ENCODE assay signal across 8 cellular contexts in the genomic region with DNA sequence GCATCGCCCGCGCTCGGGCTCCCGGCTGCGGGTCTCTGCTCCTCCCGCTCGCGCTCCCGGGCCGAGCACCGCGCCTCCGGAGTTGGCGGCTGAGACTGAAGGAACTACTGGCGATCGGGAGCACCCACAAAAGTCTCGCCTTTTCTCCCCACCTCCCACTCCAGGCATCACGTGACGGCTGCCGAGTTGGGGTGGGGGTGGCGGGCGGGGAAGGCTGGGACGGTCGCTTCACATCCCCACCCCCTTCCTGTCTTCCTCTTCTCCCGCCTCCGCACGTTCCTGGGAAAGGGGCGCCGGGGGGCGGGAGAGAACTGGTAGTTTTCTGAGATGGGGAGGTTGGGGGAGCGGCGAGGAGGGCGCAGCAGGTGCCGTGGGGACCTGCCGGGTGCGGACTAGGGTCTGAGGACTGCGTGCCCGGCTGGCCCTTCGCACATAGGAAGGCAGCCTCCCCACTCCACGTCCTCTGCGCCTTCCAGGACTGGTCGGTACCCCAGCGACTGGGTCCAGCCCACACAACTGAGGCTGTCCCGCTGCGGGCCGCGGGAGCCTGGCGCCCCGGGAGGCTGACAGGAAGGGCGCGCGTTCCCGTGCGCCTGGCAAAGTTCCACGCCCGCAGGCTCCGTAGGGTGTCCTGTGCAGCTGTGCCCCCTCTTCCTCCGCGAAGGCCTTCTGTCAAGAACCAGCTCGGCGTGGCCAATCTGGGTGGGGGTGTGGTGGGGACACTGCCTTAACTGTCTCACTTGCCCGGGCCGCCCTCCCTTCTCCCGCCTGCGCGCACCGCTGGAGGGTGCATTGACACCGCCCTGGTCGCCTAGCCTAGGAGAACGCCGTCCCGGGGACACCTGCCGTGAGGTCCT. TPM values are rescaled to one million over a fixed set of nuclear protein-coding genes. Genes with fewer than 3 reads are reported as not detected.
DNase-seq lines count a peak whose midpoint lies in the region; ATAC-seq, FAIRE-seq and TF ChIP-seq lines count a peak whose summit lies in the region.

TSS of gene LYPD1 (minus strand) at position 102 of the 857 bp plus-strand sequence. CDS start 273 bp downstream, outside the sequence.

- H3K4me3 Mint-ChIP-seq in activated CD4-positive, alpha-beta memory T cell treated with anti-CD3 and anti-CD28 coated beads, Interleukin-2, amount 10 ng/mL, durations not matched to agents 7 days and 5 days: no peak within 1 kb of the TSS

- no peak for FAIRE-seq in bronchial epithelial cell (lab: Jason Lieb, UNC)

- no peak within 1 kb of the TSS for H3K27ac ChIP-seq in testis

- CTCF ChIA-PET in activated CD4-positive, alpha-beta memory T cell treated with anti-CD3 and anti-CD28 coated beads, Interleukin-2, amount 10 ng/mL, durations not matched to agents 7 days and 5 days (lab: Charles Lee): no interaction called here

- TF ChIP-seq CTCF in bronchial epithelial cell (IDR thresholded peaks at IDR 0.05; ENCODE audit: insufficient read depth, low read length, severe bottlenecking) (no peak), testis (IDR thresholded peaks at IDR 0.05) (no peak)

- no peaks in the 10 kb centered on the region for H3K4me1 Mint-ChIP-seq in activated CD4-positive, alpha-beta memory T cell treated with anti-CD3 and anti-CD28 coated beads, Interleukin-2, amount 10 ng/mL, durations not matched to agents 7 days and 5 days

- intact Hi-C loops in Right ventricle myocardium inferior (cut with DNase I): no loop called here
- intact Hi-C loops in cardiac septum (cut with DNase I): loop anchor here (10.0 kb wide), 1 partner anchor 504 kb away; no protein-coding TSS in a partner anchor
- intact Hi-C loops in testis (cut with DNase I; ENCODE audit: low total_unique reads): no loop called here

- H3K27me3 ChIP-seq in bronchial epithelial cell (ENCODE audit: control insufficient read depth, insufficient read depth, low read length) (peaks cover 22% of the 10 kb centered on the region), testis (no peaks in the 10 kb centered on the region)

- POLR2A ChIA-PET in activated CD4-positive, alpha-beta memory T cell treated with anti-CD3 and anti-CD28 coated beads, Interleukin-2, amount 10 ng/mL, durations not matched to agents 7 days and 5 days (lab: Charles Lee): no interaction called here

- H3K4me1 ChIP-seq in testis: peaks cover 25% of the 10 kb centered on the region

- H3K27ac Mint-ChIP-seq in activated CD4-positive, alpha-beta memory T cell treated with anti-CD3 and anti-CD28 coated beads, Interleukin-2, amount 10 ng/mL, durations not matched to agents 7 days and 5 days: no peak within 1 kb of the TSS

- ATAC-seq in Right ventricle myocardium inferior: peak; percentile 58
- ATAC-seq in left lobe of liver: peak; percentile 80
- no peak for ATAC-seq in HG03342 (IDR thresholded peaks at IDR 0.05; ENCODE audit: unreplicated experiment)
- no peak for ATAC-seq in HG03175 (IDR thresholded peaks at IDR 0.05; ENCODE audit: unreplicated experiment)

- H3K27me3 Mint-ChIP-seq in activated CD4-positive, alpha-beta memory T cell treated with anti-CD3 and anti-CD28 coated beads, Interleukin-2, amount 10 ng/mL, durations not matched to agents 7 days and 5 days: peaks cover 21% of the 10 kb centered on the region

- no peaks in the 10 kb centered on the region for H3K9me3 Mint-ChIP-seq in activated CD4-positive, alpha-beta memory T cell treated with anti-CD3 and anti-CD28 coated beads, Interleukin-2, amount 10 ng/mL, durations not matched to agents 7 days and 5 days

- DNase-seq in Right ventricle myocardium inferior (ENCODE audit: missing footprints) (peak; percentile 70), cardiac septum (ENCODE audit: low spot score) (no peak), bronchial epithelial cell (ENCODE audit: low read depth) (no peak), left lobe of liver (ENCODE audit: low spot score) (peak; percentile 49), testis (peak; percentile 26)
- DNase-seq in activated CD4-positive, alpha-beta memory T cell treated with anti-CD3 and anti-CD28 coated beads, Interleukin-2, amount 10 ng/mL, durations not matched to agents 7 days and 5 days: no peak

- WGBS in testis, 2 donors: 0 to 1% methylated on average over 26 to 60 of the region's 74 CpGs

- TF ChIP-seq POLR2A in testis (IDR thresholded peaks at IDR 0.05): no peak

- H3K36me3 ChIP-seq in bronchial epithelial cell (ENCODE audit: control insufficient read depth, insufficient read depth, low read length) (no peaks in the 10 kb centered on the region), testis (ENCODE audit: low read depth, missing control alignments) (no peaks in the 10 kb centered on the region)

- H3K4me3 ChIP-seq in bronchial epithelial cell (ENCODE audit: low read depth, low read length) (peak within 1 kb of the TSS; percentile 35), testis (peak within 1 kb of the TSS; percentile 21)

- H3K9me3 ChIP-seq in testis: no peaks in the 10 kb centered on the region

- H3K36me3 Mint-ChIP-seq in activated CD4-positive, alpha-beta memory T cell treated with anti-CD3 and anti-CD28 coated beads, Interleukin-2, amount 10 ng/mL, durations not matched to agents 7 days and 5 days (ENCODE audit: low read depth): peaks cover 3% of the 10 kb centered on the region

RNA-seq across cellular contexts. Expression of gene LYPD1, which starts in this region (rescaled TPM):
- total RNA-seq in Right ventricle myocardium inferior: not detected
- 3.3 TPM for total RNA-seq in cardiac septum
- total RNA-seq in bronchial epithelial cell: under 0.01 TPM in 1 of 2 replicates, not detected in the other
- 0.40 TPM for total RNA-seq in left lobe of liver
- total RNA-seq in testis: 1 to 10 TPM in 1 of 2 donors, under 1 TPM in 1; 0.50 to 1.3 TPM
- 11.2 TPM for polyA plus RNA-seq in testis (ENCODE audit: insufficient read depth, low read depth, low replicate concordance)
- not detected for total RNA-seq in activated CD4-positive, alpha-beta memory T cell treated with anti-CD3 and anti-CD28 coated beads, Interleukin-2, amount 10 ng/mL, durations not matched to agents 7 days and 5 days

Comparison
In these comparisons a context has a peak if more than half of its experiments do, and no peak if none do; other contexts are left out.
1. Peak in DNase-seq and ATAC-seq in Right ventricle myocardium inferior; RNA of the gene not detected or under 1 TPM.
2. Peak in DNase-seq and ATAC-seq in left lobe of liver; RNA of the gene not detected or under 1 TPM.